In genomic region chr14:24392327-24393098, GRCh38 we compare ENCODE assay signal across 9 cellular contexts. TPM values are rescaled to one million over a fixed set of nuclear protein-coding genes. Genes with fewer than 3 reads are reported as not detected.
DNase-seq lines count a peak whose midpoint lies in the region; ATAC-seq, FAIRE-seq and TF ChIP-seq lines count a peak whose summit lies in the region.
"Had no signal": no experiment of that assay in that cellular context is flagged by ENCODE, and none has a peak within 500 bp of the region (broad histone marks: within the 10 kb centered on the region; RNA-seq: fewer than 3 reads in every experiment).

No MANE protein-coding gene starts in this region.

- TF ChIP-seq CTCF in 22Rv1 (IDR thresholded peaks at IDR 0.05) (peak; percentile 27), HEK293 (tag by site-specific recombination; IDR thresholded peaks at IDR 0.05) (peak; percentile 47; the same call in 1 of the 2 replicates), RWPE2 (IDR thresholded peaks at IDR 0.05; ENCODE audit: poor library complexity, severe bottlenecking) (peak; percentile 35), fibroblast of villous mesenchyme (IDR thresholded peaks at IDR 0.05; ENCODE audit: insufficient read depth, low read depth, low read length) (no peak)

- no peaks in the 10 kb centered on the region for H3K27me3 ChIP-seq in RWPE2 (ENCODE audit: insufficient read depth, poor library complexity, severe bottlenecking)

- DNase-seq in RWPE2 (ENCODE audit: low spot score) (no peak), fibroblast of villous mesenchyme (ENCODE audit: low read depth) (peak; percentile 43), UCSD-AML1 (lab: John Stamatoyannopoulos, UW; ENCODE audit: unreplicated experiment) (no peak), GM12891 (ENCODE audit: insufficient read length, low spot score) (no peak)
- DNase-seq: activated CD4-positive, alpha-beta T cell treated with anti-CD3 and anti-CD28 coated beads, Interleukin-2, amount 10 ng/mL, durations not matched to agents 24 days and 14 days had no signal

- H3K4me1 ChIP-seq in HEK293 (ENCODE audit: control insufficient read depth, insufficient read depth, low read length), result peaks cover 18% of the 10 kb centered on the region
- H3K4me1 ChIP-seq in RWPE2 (ENCODE audit: insufficient read depth, poor library complexity, severe bottlenecking), result peaks cover 19% of the 10 kb centered on the region

- TF ChIP-seq POLR2A in GM12891 (IDR thresholded peaks at IDR 0.05; ENCODE audit: low read depth, low read length), result no peak

- H3K36me3 ChIP-seq in HEK293 (ENCODE audit: control insufficient read depth in 2 of 2, insufficient read depth in 1 of 2, low read length in 2 of 2), result no peaks in the 10 kb centered on the region
- no peaks in the 10 kb centered on the region for H3K36me3 ChIP-seq in RWPE2 (ENCODE audit: low read depth)

- CTCF ChIA-PET in HEK293 (lab: Yijun Ruan, JAX), result interaction anchor here (0.7 to 1.2 kb wide), 5 partner anchors 12 to 579 kb away, joined by 3 to 4 read pairs (median 3); no protein-coding TSS in a partner anchor

- no peak overlapping the region for H3K27ac ChIP-seq in 22Rv1
- H3K27ac ChIP-seq in HEK293 (ENCODE audit: extremely low read depth, low read depth, low read length), result peak overlapping the region; percentile 55
- peak overlapping the region; percentile 20 for H3K27ac ChIP-seq in RWPE2 (ENCODE audit: poor library complexity, severe bottlenecking)

- FAIRE-seq in GM12891 (lab: Jason Lieb, UNC), result no peak

- ATAC-seq in RWPE2 (ENCODE audit: low read depth), result peak; percentile 82
- ATAC-seq in HG03095 (IDR thresholded peaks at IDR 0.05; ENCODE audit: unreplicated experiment), result no peak
- ATAC-seq in GM18867 (IDR thresholded peaks at IDR 0.05; ENCODE audit: unreplicated experiment), result no peak

- H3K9me3 ChIP-seq in HEK293 (ENCODE audit: control insufficient read depth, insufficient read depth, low read depth, low read length) (no peaks in the 10 kb centered on the region), RWPE2 (ENCODE audit: severe bottlenecking) (no peaks in the 10 kb centered on the region)

- no peak overlapping the region for H3K4me3 ChIP-seq in HEK293 (ENCODE audit: low read depth, low read length)
- H3K4me3 ChIP-seq in RWPE2 (ENCODE audit: severe bottlenecking), result no peak overlapping the region
- H3K4me3 ChIP-seq in fibroblast of villous mesenchyme (ENCODE audit: low read depth, low read length), result peak overlapping the region; percentile 43

- POLR2A ChIA-PET in HEK293 (lab: Yijun Ruan, JAX), result interaction anchor here (1.1 to 1.3 kb wide), 2 partner anchors 14 to 26 kb away, joined by 4 read pairs; no protein-coding TSS in a partner anchor

TF ChIP-seq in HEK293, 187 proteins besides CTCF, POLR2A, EP300 and RAD21 (continues in another document):
- TF ChIP-seq, protein P1, sequence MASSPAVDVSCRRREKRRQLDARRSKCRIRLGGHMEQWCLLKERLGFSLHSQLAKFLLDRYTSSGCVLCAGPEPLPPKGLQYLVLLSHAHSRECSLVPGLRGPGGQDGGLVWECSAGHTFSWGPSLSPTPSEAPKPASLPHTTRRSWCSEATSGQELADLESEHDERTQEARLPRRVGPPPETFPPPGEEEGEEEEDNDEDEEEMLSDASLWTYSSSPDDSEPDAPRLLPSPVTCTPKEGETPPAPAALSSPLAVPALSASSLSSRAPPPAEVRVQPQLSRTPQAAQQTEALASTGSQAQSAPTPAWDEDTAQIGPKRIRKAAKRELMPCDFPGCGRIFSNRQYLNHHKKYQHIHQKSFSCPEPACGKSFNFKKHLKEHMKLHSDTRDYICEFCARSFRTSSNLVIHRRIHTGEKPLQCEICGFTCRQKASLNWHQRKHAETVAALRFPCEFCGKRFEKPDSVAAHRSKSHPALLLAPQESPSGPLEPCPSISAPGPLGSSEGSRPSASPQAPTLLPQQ (tag by site-specific recombination; IDR thresholded peaks at IDR 0.05), result peak; percentile 41; the same call in 1 of the 2 replicates
- TF ChIP-seq MZF1 (tag by site-specific recombination; IDR thresholded peaks at IDR 0.05; ENCODE audit: borderline replicate concordance) (peak; percentile 11; the same call in 1 of the 2 replicates), GLIS1 (tag by site-specific recombination; IDR thresholded peaks at IDR 0.05) (peak; percentile 35; the same call in 1 of the 2 replicates), OSR2 (tag by site-specific recombination; IDR thresholded peaks at IDR 0.05) (peak; percentile 71), ZNF341 (tag by site-specific recombination; IDR thresholded peaks at IDR 0.05; ENCODE audit: low read depth) (peak; percentile 43; the same call in 1 of the 2 replicates), TCF7L2 (IDR thresholded peaks at IDR 0.05; ENCODE audit: borderline replicate concordance, low read depth, low read length) (no peak), SP7 (tag by site-specific recombination; IDR thresholded peaks at IDR 0.05) (0 out of 2 replicates have a peak, but pooled peaks have one; percentile 31)
- TF ChIP-seq, protein P2, sequence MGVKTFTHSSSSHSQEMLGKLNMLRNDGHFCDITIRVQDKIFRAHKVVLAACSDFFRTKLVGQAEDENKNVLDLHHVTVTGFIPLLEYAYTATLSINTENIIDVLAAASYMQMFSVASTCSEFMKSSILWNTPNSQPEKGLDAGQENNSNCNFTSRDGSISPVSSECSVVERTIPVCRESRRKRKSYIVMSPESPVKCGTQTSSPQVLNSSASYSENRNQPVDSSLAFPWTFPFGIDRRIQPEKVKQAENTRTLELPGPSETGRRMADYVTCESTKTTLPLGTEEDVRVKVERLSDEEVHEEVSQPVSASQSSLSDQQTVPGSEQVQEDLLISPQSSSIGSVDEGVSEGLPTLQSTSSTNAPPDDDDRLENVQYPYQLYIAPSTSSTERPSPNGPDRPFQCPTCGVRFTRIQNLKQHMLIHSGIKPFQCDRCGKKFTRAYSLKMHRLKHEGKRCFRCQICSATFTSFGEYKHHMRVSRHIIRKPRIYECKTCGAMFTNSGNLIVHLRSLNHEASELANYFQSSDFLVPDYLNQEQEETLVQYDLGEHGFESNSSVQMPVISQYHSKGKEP (tag by site-specific recombination; IDR thresholded peaks at IDR 0.05), result no peak

TF ChIP-seq in GM12891, 5 proteins besides CTCF, POLR2A, EP300 and RAD21:
- TF ChIP-seq POU2F2 (IDR thresholded peaks at IDR 0.05; ENCODE audit: low read depth, low read length), result no peak
- TF ChIP-seq SPI1 (IDR thresholded peaks at IDR 0.05; ENCODE audit: low read depth, low read length), result no peak
- no peak for TF ChIP-seq TAF1 (IDR thresholded peaks at IDR 0.05; ENCODE audit: low read depth, low read length)
- no peak for TF ChIP-seq PAX5 (IDR thresholded peaks at IDR 0.05; ENCODE audit: insufficient read depth, low read length, severe bottlenecking)
- no peak for TF ChIP-seq POLR2AphosphoS5 (IDR thresholded peaks at IDR 0.05; ENCODE audit: low read depth, low read length)

RNA-seq across cellular contexts. Expression of gene NYNRIN, which starts 6.3 kb away (rescaled TPM):
- total RNA-seq in fibroblast of villous mesenchyme, result 11.6 and 15.5 TPM in 2 replicates
- 0.03 TPM for polyA plus RNA-seq in GM12891 (2012; ENCODE audit: low read depth, missing spikeins)
- total RNA-seq: activated CD4-positive, alpha-beta T cell treated with anti-CD3 and anti-CD28 coated beads, Interleukin-2, amount 10 ng/mL, durations not matched to agents 24 days and 14 days had no signal

RNA-seq across cellular contexts. Expression of gene NFATC4, which starts 24.5 kb away (rescaled TPM):
- total RNA-seq in fibroblast of villous mesenchyme, result 56.4 and 68.2 TPM in 2 replicates
- polyA plus RNA-seq in GM12891 (2012; ENCODE audit: low read depth, missing spikeins), result 28.6 TPM
- total RNA-seq: activated CD4-positive, alpha-beta T cell treated with anti-CD3 and anti-CD28 coated beads, Interleukin-2, amount 10 ng/mL, durations not matched to agents 24 days and 14 days had no signal

RNA-seq across cellular contexts. Expression of gene CBLN3, which starts 37.0 kb away (rescaled TPM):
- 1.7 and 2.3 TPM in 2 replicates for total RNA-seq in fibroblast of villous mesenchyme
- polyA plus RNA-seq in GM12891 (2012; ENCODE audit: low read depth, missing spikeins), result 9.0 TPM

RNA-seq across cellular contexts. Expression of gene KHNYN, which starts 37.2 kb away (rescaled TPM):
- total RNA-seq in fibroblast of villous mesenchyme, result 43.2 and 47.4 TPM in 2 replicates
- polyA plus RNA-seq in GM12891 (2012; ENCODE audit: low read depth, missing spikeins), result 25.1 TPM

RNA-seq across cellular contexts. Expression of gene SDR39U1, which starts 50.1 kb away (rescaled TPM):
- 9.5 and 13.5 TPM in 2 replicates for total RNA-seq in fibroblast of villous mesenchyme
- 54.5 TPM for polyA plus RNA-seq in GM12891 (2012; ENCODE audit: low read depth, missing spikeins)
